Comparison of ENCODE assay signal across 9 cellular contexts in the genomic region with DNA sequence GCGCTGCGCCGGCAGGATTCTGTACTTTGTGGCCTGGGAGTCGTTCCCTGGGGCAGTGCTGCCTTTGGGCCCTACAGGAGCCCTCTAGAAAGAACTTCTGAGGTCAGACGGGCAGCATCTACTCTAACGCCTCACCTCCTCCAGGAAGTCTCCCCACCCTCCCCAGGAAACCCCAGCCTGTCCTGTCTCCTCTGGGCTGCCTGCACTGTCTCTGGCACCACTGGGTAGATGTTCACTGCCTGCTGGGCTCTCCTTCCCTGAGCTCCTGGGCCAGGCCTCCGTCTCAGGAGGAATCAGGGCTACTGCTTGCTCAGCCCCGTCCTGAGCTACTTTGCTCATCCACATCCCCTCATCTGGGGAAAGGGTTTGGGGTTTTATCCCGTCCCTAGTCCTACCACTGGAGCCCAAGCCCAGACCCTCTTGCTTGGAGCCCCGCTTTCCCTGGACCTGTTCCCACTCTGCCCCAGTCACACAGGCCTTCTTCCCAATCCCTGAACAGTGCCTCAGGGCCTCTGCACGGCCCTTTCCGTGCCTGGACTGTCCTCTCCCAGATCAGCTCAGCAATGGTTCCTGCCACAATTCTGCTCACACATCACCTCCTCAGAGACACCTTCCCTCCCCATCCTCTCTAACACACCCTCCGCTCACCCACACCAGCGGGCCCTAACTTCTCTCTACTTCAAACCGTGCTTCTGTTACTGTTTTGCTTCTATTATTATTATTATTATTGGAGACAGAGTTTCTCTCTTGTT. TPM values are rescaled to one million over a fixed set of nuclear protein-coding genes. Genes with fewer than 3 reads are reported as not detected.
DNase-seq lines count a peak whose midpoint lies in the region; ATAC-seq and TF ChIP-seq lines count a peak whose summit lies in the region.
"Had no signal": no experiment of that assay in that cellular context is flagged by ENCODE, and none has a peak within 500 bp of the region (broad histone marks: within the 10 kb centered on the region; RNA-seq: fewer than 3 reads in every experiment).

No MANE protein-coding gene starts in this region.

- H3K36me3 ChIP-seq in body of pancreas (replicated peaks in 1 of 2; ENCODE audit: insufficient read depth in 1 of 2, low read depth in 2 of 2) (no peaks in the 10 kb centered on the region), muscle layer of colon (ENCODE audit: insufficient read depth, low read length) (no peaks in the 10 kb centered on the region), tibial nerve (no peaks in the 10 kb centered on the region)

- H3K4me1 ChIP-seq in body of pancreas (peaks cover 16% of the 10 kb centered on the region), muscle layer of colon (ENCODE audit: insufficient read depth, low read length) (peaks cover 10% of the 10 kb centered on the region), tibial nerve (peaks cover 0 to 38% (median 11%) of the 10 kb centered on the region in 4 donors)

- H3K9me3 ChIP-seq in body of pancreas: no peaks in the 10 kb centered on the region
- no peaks in the 10 kb centered on the region for H3K9me3 ChIP-seq in muscle layer of colon (ENCODE audit: low read length)
- no peaks in the 10 kb centered on the region for H3K9me3 ChIP-seq in tibial nerve

- ATAC-seq in body of pancreas (no peak), HG02763 (IDR thresholded peaks at IDR 0.05; ENCODE audit: unreplicated experiment) (no peak), GM21786 (IDR thresholded peaks at IDR 0.05; ENCODE audit: unreplicated experiment) (no peak), GM19328 (IDR thresholded peaks at IDR 0.05; ENCODE audit: unreplicated experiment) (no peak)

- H3K4me1 Mint-ChIP-seq in activated naive CD8-positive, alpha-beta T cell (ENCODE audit: low read depth): peaks cover 45% of the 10 kb centered on the region
- H3K4me1 Mint-ChIP-seq in activated naive CD8-positive, alpha-beta T cell treated with anti-CD3 and anti-CD28 coated beads for 36 hours: peaks cover 48% of the 10 kb centered on the region

- no peak overlapping the region for H3K9ac ChIP-seq in muscle layer of colon (ENCODE audit: low read length)

- H3K9me3 Mint-ChIP-seq in activated naive CD8-positive, alpha-beta T cell (ENCODE audit: low read depth): no peaks in the 10 kb centered on the region
- H3K9me3 Mint-ChIP-seq in activated naive CD8-positive, alpha-beta T cell treated with anti-CD3 and anti-CD28 coated beads for 36 hours: no peaks in the 10 kb centered on the region

- TF ChIP-seq CTCF in body of pancreas (IDR thresholded peaks at IDR 0.05): no peak
- TF ChIP-seq CTCF in tibial nerve (IDR thresholded peaks at IDR 0.05): no peak

- TF ChIP-seq EP300 in tibial nerve (IDR thresholded peaks at IDR 0.05): no peak

- no peak overlapping the region for H3K4me3 ChIP-seq in body of pancreas
- H3K4me3 ChIP-seq in muscle layer of colon (ENCODE audit: low read depth in 1 of 2, low read length in 2 of 2): peak overlapping the region; percentile 18 to 68
- H3K4me3 ChIP-seq in tibial nerve: peak overlapping the region in 1 of 4 donors; percentile 50

- WGBS in body of pancreas, 2 donors: 78 to 86% methylated on average over 12 to 15 of the region's 15 CpGs
- 93 to 94% methylated on average over 9 to 15 of the region's 15 CpGs for WGBS in tibial nerve, 2 donors

- TF ChIP-seq POLR2A in body of pancreas (IDR thresholded peaks at IDR 0.05) (no peak), tibial nerve (IDR thresholded peaks at IDR 0.05) (no peak)

- H3K4me3 Mint-ChIP-seq in activated naive CD8-positive, alpha-beta T cell: peak overlapping the region; percentile 49
- H3K4me3 Mint-ChIP-seq in activated naive CD8-positive, alpha-beta T cell treated with anti-CD3 and anti-CD28 coated beads for 36 hours: no peak overlapping the region

- H3K27me3 ChIP-seq in body of pancreas: no peaks in the 10 kb centered on the region
- no peaks in the 10 kb centered on the region for H3K27me3 ChIP-seq in muscle layer of colon (ENCODE audit: control insufficient read depth in 1 of 2, insufficient read depth in 2 of 2, low read length in 2 of 2)
- H3K27me3 ChIP-seq in tibial nerve: no peaks in the 10 kb centered on the region

- H3K27ac ChIP-seq in body of pancreas: peak overlapping the region; percentile 58 to 84 (median 76)
- no peak overlapping the region for H3K27ac ChIP-seq in muscle layer of colon (ENCODE audit: low read depth, low read length)
- H3K27ac ChIP-seq in tibial nerve: peak overlapping the region; percentile 76 to 89 (median 88)

- intact Hi-C loops in body of pancreas (cut with DNase I): no loop called here

- peak overlapping the region; percentile 34 for H3K27ac Mint-ChIP-seq in activated naive CD8-positive, alpha-beta T cell
- no peak overlapping the region for H3K27ac Mint-ChIP-seq in activated naive CD8-positive, alpha-beta T cell treated with anti-CD3 and anti-CD28 coated beads for 36 hours

- no peaks in the 10 kb centered on the region for H3K27me3 Mint-ChIP-seq in activated naive CD8-positive, alpha-beta T cell
- H3K27me3 Mint-ChIP-seq in activated naive CD8-positive, alpha-beta T cell treated with anti-CD3 and anti-CD28 coated beads for 36 hours: peaks cover 8% of the 10 kb centered on the region

- DNase-seq in activated naive CD8-positive, alpha-beta T cell treated with anti-CD3 and anti-CD28 coated beads for 36 hours: no peak
- no peak for DNase-seq in body of pancreas
- DNase-seq in tibial nerve (ENCODE audit: low spot score in 2 of 2): no peak

- H3K36me3 Mint-ChIP-seq in activated naive CD8-positive, alpha-beta T cell: no peaks in the 10 kb centered on the region
- no peaks in the 10 kb centered on the region for H3K36me3 Mint-ChIP-seq in activated naive CD8-positive, alpha-beta T cell treated with anti-CD3 and anti-CD28 coated beads for 36 hours
- H3K36me3 Mint-ChIP-seq: CD14-positive monocyte had no signal

RNA-seq across cellular contexts. Expression of gene TREH, which starts 11.3 kb away (rescaled TPM):
- total RNA-seq in activated naive CD8-positive, alpha-beta T cell treated with anti-CD3 and anti-CD28 coated beads for 36 hours: not detected
- total RNA-seq in body of pancreas: 1 to 10 TPM in 1 of 2 donors, not detected in 1; 2.0 TPM
- not detected for total RNA-seq in tibial nerve

Comparison
In these comparisons a context has a peak if more than half of its experiments do, and no peak if none do; other contexts are left out.
1. H3K4me3 ChIP-seq: peak in muscle layer of colon (2 of 2); none in body of pancreas (0 of 2).